28 cellular contexts compared by ENCODE assay signal in genomic region chr1:171849245-171849898, GRCh38.
"Had no signal": no experiment of that assay in that cellular context is flagged by ENCODE, and none has a peak within 500 bp of the region (broad histone marks: within the 10 kb centered on the region; RNA-seq: fewer than 3 reads in every experiment).

No MANE protein-coding gene starts in this region.

- H3K27ac ChIP-seq: colonic mucosa, coronary artery, epithelial cell of prostate, esophagus muscularis mucosa, esophagus squamous epithelium, foreskin keratinocyte, gastrocnemius medialis, gastroesophageal sphincter, heart left ventricle, heart right ventricle had no signal

- H3K9me3 Mint-ChIP-seq: dendritic cell treated with granulocyte-macrophage colony-stimulating factor and Interleukin-4, amounts not matched to agents 40 ng/mL and 50 ng/mL, for 4 days; effector memory CD8-positive, alpha-beta T cell; endodermal cell had no signal

- FAIRE-seq: colon, endometrium, endothelial cell of umbilical vein, frontal cortex had no signal

- H3K36me3 ChIP-seq: colonic mucosa, esophagus muscularis mucosa, esophagus squamous epithelium, gastrocnemius medialis, gastroesophageal sphincter, heart left ventricle, heart right ventricle had no signal

- H3K4me3 Mint-ChIP-seq: dendritic cell treated with granulocyte-macrophage colony-stimulating factor and Interleukin-4, amounts not matched to agents 40 ng/mL and 50 ng/mL, for 4 days; effector memory CD8-positive, alpha-beta T cell; endodermal cell had no signal

- H3K4me1 ChIP-seq: colonic mucosa, esophagus muscularis mucosa, esophagus squamous epithelium, foreskin keratinocyte, gastrocnemius medialis, gastroesophageal sphincter, heart left ventricle, heart right ventricle had no signal

- H3K27me3 ChIP-seq: colonic mucosa, dorsolateral prefrontal cortex, esophagus muscularis mucosa, esophagus squamous epithelium, foreskin keratinocyte, gastrocnemius medialis, gastroesophageal sphincter had no signal

- H3K4me1 Mint-ChIP-seq: endodermal cell had no signal

- DNase-seq: colonic mucosa; cortex of kidney; dermis blood vessel endothelial cell; dorsolateral prefrontal cortex; effector CD4-positive, alpha-beta T cell; effector memory CD4-positive, alpha-beta T cell; effector memory CD8-positive, alpha-beta T cell; endodermal cell; erythroblast; esophagus squamous epithelium; foreskin fibroblast; foreskin keratinocyte; foreskin melanocyte; gastrocnemius medialis; glutamatergic neuron; head of caudate nucleus; heart left ventricle; heart right ventricle had no signal

- H3K4me3 ChIP-seq: colonic mucosa, coronary artery, dorsolateral prefrontal cortex, esophagus muscularis mucosa, esophagus squamous epithelium, gastrocnemius medialis, gastroesophageal sphincter, heart left ventricle, heart right ventricle had no signal

- H3K27ac Mint-ChIP-seq: dendritic cell treated with granulocyte-macrophage colony-stimulating factor and Interleukin-4, amounts not matched to agents 40 ng/mL and 50 ng/mL, for 4 days; effector memory CD8-positive, alpha-beta T cell; endodermal cell had no signal

- ATAC-seq: effector memory CD8-positive, alpha-beta T cell; esophagus mucosa; foreskin keratinocyte; gastrocnemius medialis; gastroesophageal sphincter; heart left ventricle; heart right ventricle had no signal

- H3K9me3 ChIP-seq: colonic mucosa, esophagus muscularis mucosa, esophagus squamous epithelium, gastrocnemius medialis, gastroesophageal sphincter, heart left ventricle, heart right ventricle had no signal
